17 cellular contexts compared by ENCODE assay signal in genomic region chr20:49821381-49821780, GRCh38. TPM values are rescaled to one million over a fixed set of nuclear protein-coding genes. Genes with fewer than 3 reads are reported as not detected.
DNase-seq lines count a peak whose midpoint lies in the region; ATAC-seq and TF ChIP-seq lines count a peak whose summit lies in the region.
"Had no signal": no experiment of that assay in that cellular context is flagged by ENCODE, and none has a peak within 500 bp of the region (broad histone marks: within the 10 kb centered on the region; RNA-seq: fewer than 3 reads in every experiment).

No MANE protein-coding gene starts in this region.

- CTCF ChIA-PET in naive thymus-derived CD4-positive, alpha-beta T cell (lab: Charles Lee): interaction anchor here (0.6 kb wide), 1 partner anchor 115 kb away, joined by 3 read pairs; no protein-coding TSS in a partner anchor

- H3K27me3 Mint-ChIP-seq in activated naive CD8-positive, alpha-beta T cell treated with anti-CD3 and anti-CD28 coated beads for 36 hours: no peaks in the 10 kb centered on the region
- H3K27me3 Mint-ChIP-seq in naive thymus-derived CD4-positive, alpha-beta T cell: no peaks in the 10 kb centered on the region

- POLR2A ChIA-PET in naive thymus-derived CD4-positive, alpha-beta T cell (lab: Charles Lee): interaction anchor here (1.9 kb wide), 1 partner anchor 8 kb away, joined by 8 read pairs; the partner anchor contains the start of gene SLC9A8

- no peaks in the 10 kb centered on the region for H3K9me3 ChIP-seq in naive thymus-derived CD4-positive, alpha-beta T cell (ENCODE audit: control insufficient read depth in 2 of 3, low read length in 3 of 3)
- H3K9me3 ChIP-seq: thoracic aorta had no signal

- peaks cover 1% of the 10 kb centered on the region for H3K9me3 Mint-ChIP-seq in activated naive CD8-positive, alpha-beta T cell treated with anti-CD3 and anti-CD28 coated beads for 36 hours
- peaks cover 0 to 6% (median 0%) of the 10 kb centered on the region in 11 donors for H3K9me3 Mint-ChIP-seq in naive thymus-derived CD4-positive, alpha-beta T cell

- no peaks in the 10 kb centered on the region for H3K27me3 ChIP-seq in naive thymus-derived CD4-positive, alpha-beta T cell (ENCODE audit: control insufficient read depth in 2 of 2, insufficient read depth in 2 of 2, low read length in 2 of 2)

- no peak overlapping the region for H3K4me3 ChIP-seq in AG10803 (ENCODE audit: low read length)
- H3K4me3 ChIP-seq in naive thymus-derived CD4-positive, alpha-beta T cell (ENCODE audit: low read length): no peak overlapping the region
- H3K4me3 ChIP-seq: thoracic aorta had no signal

- no peak for ATAC-seq in naive thymus-derived CD4-positive, alpha-beta T cell
- no peak for ATAC-seq in HG03342 (IDR thresholded peaks at IDR 0.05; ENCODE audit: unreplicated experiment)
- ATAC-seq: HCT116 had no signal

- TF ChIP-seq CTCF in AG10803 (conservative IDR thresholded peaks at IDR 0.05; ENCODE audit: low read length): 0 out of 2 replicates have a peak, but pooled peaks have one; percentile 9

- peaks cover 25 to 27% of the 10 kb centered on the region in 2 donors for H3K4me1 ChIP-seq in naive thymus-derived CD4-positive, alpha-beta T cell (ENCODE audit: control insufficient read depth in 2 of 2, insufficient read depth in 2 of 2, low read length in 2 of 2)

- H3K36me3 ChIP-seq in naive thymus-derived CD4-positive, alpha-beta T cell (ENCODE audit: control insufficient read depth in 2 of 3, insufficient read depth in 3 of 3, low read length in 3 of 3): peaks cover 0 to 25% (median 7%) of the 10 kb centered on the region in 3 experiments

- DNase-seq in AG10803 (ENCODE audit: low read depth) (no peak), HCEC 1CT (peak; percentile 6), cardiac septum (ENCODE audit: low spot score) (no peak), NCI-H187 (lab: John Stamatoyannopoulos, UW) (no peak), DMS53 (lab: John Stamatoyannopoulos, UW) (no peak)
- no peak for DNase-seq in activated naive CD8-positive, alpha-beta T cell treated with anti-CD3 and anti-CD28 coated beads for 36 hours
- DNase-seq in naive thymus-derived CD4-positive, alpha-beta T cell: no peak
- DNase-seq: activated CD4-positive, alpha-beta T cell treated with anti-CD3 and anti-CD28 coated beads for 1 hour; AML-193; anterior cingulate cortex; NCI-H1436 treated with DMSO at 0.1 percent for 48 hours; NCI-H345; stimulated activated CD4-positive, alpha-beta T cell treated with anti-CD3 and anti-CD28 coated beads, Interleukin-2, amount 100 ng/mL, for 48 hours had no signal

- H3K4me3 Mint-ChIP-seq in activated naive CD8-positive, alpha-beta T cell treated with anti-CD3 and anti-CD28 coated beads for 36 hours: no peak overlapping the region
- peak overlapping the region in 7 of 10 donors; percentile 23 to 69 (median 48) for H3K4me3 Mint-ChIP-seq in naive thymus-derived CD4-positive, alpha-beta T cell

- H3K4me1 Mint-ChIP-seq in activated naive CD8-positive, alpha-beta T cell treated with anti-CD3 and anti-CD28 coated beads for 36 hours: peaks cover 42% of the 10 kb centered on the region
- peaks cover 35 to 69% (median 59%) of the 10 kb centered on the region in 7 donors for H3K4me1 Mint-ChIP-seq in naive thymus-derived CD4-positive, alpha-beta T cell

- no peak overlapping the region for H3K27ac ChIP-seq in naive thymus-derived CD4-positive, alpha-beta T cell (ENCODE audit: low read depth, low read length)
- H3K27ac ChIP-seq: epithelial cell of prostate had no signal

- peak overlapping the region; percentile 44 for H3K27ac Mint-ChIP-seq in activated naive CD8-positive, alpha-beta T cell treated with anti-CD3 and anti-CD28 coated beads for 36 hours
- peak overlapping the region in 8 of 9 donors; percentile 36 to 87 (median 73) for H3K27ac Mint-ChIP-seq in naive thymus-derived CD4-positive, alpha-beta T cell

- intact Hi-C loops in naive thymus-derived CD4-positive, alpha-beta T cell (cut with micrococcal nuclease): no loop called here
- intact Hi-C loops in cardiac septum (cut with DNase I): loop anchor here (5.0 kb wide), 1 partner anchor 209 kb away; no protein-coding TSS in a partner anchor

- H3K36me3 Mint-ChIP-seq in activated naive CD8-positive, alpha-beta T cell treated with anti-CD3 and anti-CD28 coated beads for 36 hours: peaks cover 61% of the 10 kb centered on the region
- peaks cover 7 to 60% (median 32%) of the 10 kb centered on the region in 5 donors for H3K36me3 Mint-ChIP-seq in naive thymus-derived CD4-positive, alpha-beta T cell

RNA-seq across cellular contexts. Expression of gene SLC9A8, which starts 8.8 kb away (rescaled TPM):
- total RNA-seq in activated naive CD8-positive, alpha-beta T cell treated with anti-CD3 and anti-CD28 coated beads for 36 hours: 10 to 100 TPM in 1 of 2 experiments, 1 to 10 TPM in 1; 9.9 to 10.9 TPM
- 10 to 100 TPM; 21.7 to 42.5 (median 25.7) TPM for total RNA-seq in naive thymus-derived CD4-positive, alpha-beta T cell
- 1 to 10 TPM; 6.2 to 7.2 TPM for polyA plus RNA-seq in naive thymus-derived CD4-positive, alpha-beta T cell
- 7.2 TPM for total RNA-seq in cardiac septum
